ENCODE assay signal across 29 cellular contexts in the genomic region with DNA sequence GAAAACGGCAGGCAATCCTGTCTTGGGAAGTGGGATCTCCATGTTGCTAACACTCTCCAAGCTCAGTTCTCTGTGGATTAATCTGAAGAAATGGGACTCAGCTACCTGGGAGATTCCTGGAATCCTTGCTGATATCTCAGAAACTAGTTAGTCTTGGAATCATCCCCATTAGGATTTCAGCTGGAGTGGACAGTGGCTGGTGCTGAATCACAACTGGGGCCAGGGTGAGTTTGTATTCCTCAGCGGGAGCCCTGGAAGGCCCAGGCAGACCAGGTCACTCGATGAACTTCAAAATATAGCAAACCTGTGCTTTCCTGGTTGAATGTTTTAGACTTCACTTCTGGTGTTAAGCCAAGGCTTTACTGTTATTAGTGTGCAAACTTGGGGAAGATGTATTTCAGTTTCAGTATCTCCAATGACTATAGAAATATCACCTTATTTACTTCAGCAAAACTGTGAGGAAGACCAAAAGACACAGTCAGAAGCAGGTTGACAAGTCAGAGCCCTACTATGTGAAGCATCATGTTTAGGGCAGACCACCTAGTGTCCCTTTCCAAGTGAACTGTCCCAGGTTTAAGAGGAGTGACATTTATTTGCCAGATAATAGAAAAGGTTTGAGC.
DNase-seq lines count a peak whose midpoint lies in the region; ATAC-seq and TF ChIP-seq lines count a peak whose summit lies in the region.
"Had no signal": no experiment of that assay in that cellular context is flagged by ENCODE, and none has a peak within 500 bp of the region (broad histone marks: within the 10 kb centered on the region; RNA-seq: fewer than 3 reads in every experiment).

No MANE protein-coding gene starts in this region.

- no peaks in the 10 kb centered on the region for H3K9me3 ChIP-seq in breast epithelium
- H3K9me3 ChIP-seq: prostate gland, SJCRH30, thoracic aorta had no signal

- H3K4me1 Mint-ChIP-seq in MCF 10A (ENCODE audit: insufficient read depth, unreplicated experiment): peaks cover 39% of the 10 kb centered on the region
- peaks cover 7% of the 10 kb centered on the region for H3K4me1 Mint-ChIP-seq in activated T-helper 17 cell treated with anti-CD3 and anti-CD28 coated beads, Interleukin-2, amount 50 U/mL, for 72 hours
- peaks cover 61% of the 10 kb centered on the region for H3K4me1 Mint-ChIP-seq in stimulated activated effector memory CD8-positive, alpha-beta T cell treated with anti-CD3 and anti-CD28 coated beads, Interleukin-12 subunit alpha, Interleukin-12 subunit beta, amount 100 ng/mL, for 72 hours

- no peak for TF ChIP-seq POLR2A in breast epithelium (IDR thresholded peaks at IDR 0.05)

- H3K4me3 ChIP-seq in breast epithelium: no peak overlapping the region
- H3K4me3 ChIP-seq: prostate gland, SJCRH30, thoracic aorta had no signal

- peak; percentile 7 for ATAC-seq in activated T-helper 17 cell treated with anti-CD3 and anti-CD28 coated beads, Interleukin-2, amount 50 U/mL, for 72 hours (replicated peaks)
- ATAC-seq in stimulated activated effector memory CD8-positive, alpha-beta T cell treated with anti-CD3 and anti-CD28 coated beads, Interleukin-12 subunit alpha, Interleukin-12 subunit beta, amount 100 ng/mL, for 72 hours: peak; percentile 37
- ATAC-seq in HG02938 (IDR thresholded peaks at IDR 0.05; ENCODE audit: unreplicated experiment) (no peak), HG02884 (IDR thresholded peaks at IDR 0.05; ENCODE audit: unreplicated experiment) (no peak)
- ATAC-seq: stimulated activated naive B cell treated with anti-CD40 and anti-IgM and Interleukin-4, amounts not matched to agents 10 μg/mL and 1 μg/mL and 100 μg/mL, for 72 hours; T-helper 17 cell; WTC11 had no signal

- POLR2A ChIA-PET in MCF 10A (lab: Yijun Ruan, JAX): no interaction called here

- intact Hi-C loops in MCF 10A (cut with micrococcal nuclease) (no loop called here), breast epithelium (cut with DNase I; ENCODE audit: low total_unique reads) (no loop called here)

- H3K4me3 Mint-ChIP-seq in MCF 10A (ENCODE audit: unreplicated experiment): no peak overlapping the region
- H3K4me3 Mint-ChIP-seq in activated T-helper 17 cell treated with anti-CD3 and anti-CD28 coated beads, Interleukin-2, amount 50 U/mL, for 72 hours: no peak overlapping the region
- H3K4me3 Mint-ChIP-seq in stimulated activated effector memory CD8-positive, alpha-beta T cell treated with anti-CD3 and anti-CD28 coated beads, Interleukin-12 subunit alpha, Interleukin-12 subunit beta, amount 100 ng/mL, for 72 hours: no peak overlapping the region
- H3K4me3 Mint-ChIP-seq: activated CD4-positive, alpha-beta memory T cell treated with anti-CD3 and anti-CD28 coated beads, Interleukin-2, amount 10 ng/mL, durations not matched to agents 7 days and 5 days; activated naive CD8-positive, alpha-beta T cell treated with anti-CD3 and anti-CD28 coated beads, Interleukin-2, amount 10 ng/mL, durations not matched to agents 7 days and 5 days; activated T-helper 1 cell treated with anti-CD3 and anti-CD28 coated beads, Interleukin-12 subunit alpha, Interleukin-12 subunit beta, Interleukin-2, Interleukin-4 antibody, amounts not matched to agents 30 ng/mL and 10 ng/mL and 1 ng/mL, durations not matched to agents 14 hours and 24 hours and 36 hours; CD14-positive monocyte; dendritic cell treated with granulocyte-macrophage colony-stimulating factor and Interleukin-4, amounts not matched to agents 40 ng/mL and 50 ng/mL, for 4 days; mesothelial cell of epicardium; neural crest cell; stimulated activated naive B cell treated with anti-CD40 and anti-IgM and Interleukin-4, amounts not matched to agents 10 μg/mL and 1 μg/mL and 100 μg/mL, for 72 hours; T-helper 17 cell; WTC11 had no signal

- CTCF ChIA-PET in MCF 10A (lab: Yijun Ruan, JAX): no interaction called here

- H3K36me3 ChIP-seq in breast epithelium: no peaks in the 10 kb centered on the region
- H3K36me3 ChIP-seq: brain microvascular endothelial cell, prostate gland, SJCRH30, thoracic aorta had no signal

- TF ChIP-seq CTCF in MCF 10A (IDR thresholded peaks at IDR 0.05; ENCODE audit: unreplicated experiment) (no peak), breast epithelium (IDR thresholded peaks at IDR 0.05) (no peak)

- no peak overlapping the region for H3K27ac ChIP-seq in breast epithelium
- H3K27ac ChIP-seq: brain microvascular endothelial cell, prostate gland, SJCRH30, thoracic aorta had no signal

- no peaks in the 10 kb centered on the region for H3K4me1 ChIP-seq in breast epithelium
- H3K4me1 ChIP-seq: prostate gland had no signal

- no peaks in the 10 kb centered on the region for H3K9me3 Mint-ChIP-seq in MCF 10A (ENCODE audit: unreplicated experiment)
- no peaks in the 10 kb centered on the region for H3K9me3 Mint-ChIP-seq in activated T-helper 17 cell treated with anti-CD3 and anti-CD28 coated beads, Interleukin-2, amount 50 U/mL, for 72 hours
- H3K9me3 Mint-ChIP-seq in stimulated activated effector memory CD8-positive, alpha-beta T cell treated with anti-CD3 and anti-CD28 coated beads, Interleukin-12 subunit alpha, Interleukin-12 subunit beta, amount 100 ng/mL, for 72 hours: no peaks in the 10 kb centered on the region
- H3K9me3 Mint-ChIP-seq: activated CD4-positive, alpha-beta memory T cell treated with anti-CD3 and anti-CD28 coated beads, Interleukin-2, amount 10 ng/mL, durations not matched to agents 7 days and 5 days; activated naive CD8-positive, alpha-beta T cell treated with anti-CD3 and anti-CD28 coated beads, Interleukin-2, amount 10 ng/mL, durations not matched to agents 7 days and 5 days; activated T-helper 1 cell treated with anti-CD3 and anti-CD28 coated beads, Interleukin-12 subunit alpha, Interleukin-12 subunit beta, Interleukin-2, Interleukin-4 antibody, amounts not matched to agents 30 ng/mL and 10 ng/mL and 1 ng/mL, durations not matched to agents 14 hours and 24 hours and 36 hours; CD14-positive monocyte; mesothelial cell of epicardium; neural crest cell; stimulated activated naive B cell treated with anti-CD40 and anti-IgM and Interleukin-4, amounts not matched to agents 10 μg/mL and 1 μg/mL and 100 μg/mL, for 72 hours; WTC11 had no signal

- no TSS peak for BruUV-seq in MCF 10A (replicated peaks; lab: Mats Ljungman, UMichigan)

- no peaks in the 10 kb centered on the region for H3K27me3 Mint-ChIP-seq in MCF 10A (ENCODE audit: insufficient read depth, unreplicated experiment)
- peaks cover 5% of the 10 kb centered on the region for H3K27me3 Mint-ChIP-seq in activated T-helper 17 cell treated with anti-CD3 and anti-CD28 coated beads, Interleukin-2, amount 50 U/mL, for 72 hours
- H3K27me3 Mint-ChIP-seq: activated CD4-positive, alpha-beta memory T cell treated with anti-CD3 and anti-CD28 coated beads, Interleukin-2, amount 10 ng/mL, durations not matched to agents 7 days and 5 days; activated naive CD8-positive, alpha-beta T cell treated with anti-CD3 and anti-CD28 coated beads, Interleukin-2, amount 10 ng/mL, durations not matched to agents 7 days and 5 days; dendritic cell treated with granulocyte-macrophage colony-stimulating factor and Interleukin-4, amounts not matched to agents 40 ng/mL and 50 ng/mL, for 4 days; T-helper 17 cell had no signal

- no peak overlapping the region for H3K27ac Mint-ChIP-seq in MCF 10A (ENCODE audit: low read depth, unreplicated experiment)
- no peak overlapping the region for H3K27ac Mint-ChIP-seq in activated T-helper 17 cell treated with anti-CD3 and anti-CD28 coated beads, Interleukin-2, amount 50 U/mL, for 72 hours
- peak overlapping the region; percentile 71 for H3K27ac Mint-ChIP-seq in stimulated activated effector memory CD8-positive, alpha-beta T cell treated with anti-CD3 and anti-CD28 coated beads, Interleukin-12 subunit alpha, Interleukin-12 subunit beta, amount 100 ng/mL, for 72 hours
- H3K27ac Mint-ChIP-seq: activated CD4-positive, alpha-beta memory T cell treated with anti-CD3 and anti-CD28 coated beads, Interleukin-2, amount 10 ng/mL, durations not matched to agents 7 days and 5 days; activated naive CD8-positive, alpha-beta T cell treated with anti-CD3 and anti-CD28 coated beads, Interleukin-2, amount 10 ng/mL, durations not matched to agents 7 days and 5 days; activated T-helper 1 cell treated with anti-CD3 and anti-CD28 coated beads, Interleukin-12 subunit alpha, Interleukin-12 subunit beta, Interleukin-2, Interleukin-4 antibody, amounts not matched to agents 30 ng/mL and 10 ng/mL and 1 ng/mL, durations not matched to agents 14 hours and 24 hours and 36 hours; dendritic cell treated with granulocyte-macrophage colony-stimulating factor and Interleukin-4, amounts not matched to agents 40 ng/mL and 50 ng/mL, for 4 days; stimulated activated naive B cell treated with anti-CD40 and anti-IgM and Interleukin-4, amounts not matched to agents 10 μg/mL and 1 μg/mL and 100 μg/mL, for 72 hours; T-helper 17 cell; WTC11 had no signal

- DNase-seq in MCF 10A (ENCODE audit: unreplicated experiment) (peak; percentile 8), breast epithelium (ENCODE audit: low spot score in 2 of 2) (no peak), iPS-NIHi7 (ENCODE audit: extremely low spot score) (peak; percentile 51), COR-L47 (lab: John Stamatoyannopoulos, UW) (no peak)
- peak in 1 of 2 donors; percentile 41 for DNase-seq in stimulated activated effector memory CD8-positive, alpha-beta T cell treated with anti-CD3 and anti-CD28 coated beads, Interleukin-12 subunit alpha, Interleukin-12 subunit beta, amount 100 ng/mL, for 72 hours (ENCODE audit: low spot score in 2 of 2)
- DNase-seq: activated CD4-positive, alpha-beta memory T cell treated with anti-CD3 and anti-CD28 coated beads, Interleukin-2, amount 10 ng/mL, durations not matched to agents 7 days and 5 days; activated naive CD8-positive, alpha-beta T cell treated with anti-CD3 and anti-CD28 coated beads, Interleukin-2, amount 10 ng/mL, durations not matched to agents 7 days and 5 days; brain microvascular endothelial cell; foreskin melanocyte; GDM1; hypothalamus; NCI-H187; NCI-H2227 treated with DMSO at 0.1 percent for 48 hours; NCI-H774; SJCRH30; stimulated activated CD4-positive, alpha-beta T cell treated with anti-CD3 and anti-CD28 coated beads, Interleukin-1b, Interleukin-23, amount 100 ng/mL, for 48 hours; stimulated activated naive B cell treated with anti-CD40 and anti-IgM and Interleukin-4, amounts not matched to agents 10 μg/mL and 1 μg/mL and 100 μg/mL, for 72 hours; T-helper 17 cell had no signal

- no peaks in the 10 kb centered on the region for H3K36me3 Mint-ChIP-seq in MCF 10A (ENCODE audit: insufficient read depth, unreplicated experiment)
- H3K36me3 Mint-ChIP-seq in activated T-helper 17 cell treated with anti-CD3 and anti-CD28 coated beads, Interleukin-2, amount 50 U/mL, for 72 hours (ENCODE audit: low read depth): no peaks in the 10 kb centered on the region
- peaks cover 79% of the 10 kb centered on the region for H3K36me3 Mint-ChIP-seq in stimulated activated effector memory CD8-positive, alpha-beta T cell treated with anti-CD3 and anti-CD28 coated beads, Interleukin-12 subunit alpha, Interleukin-12 subunit beta, amount 100 ng/mL, for 72 hours
- H3K36me3 Mint-ChIP-seq: mesothelial cell of epicardium, WTC11 had no signal

- H3K27me3 ChIP-seq in breast epithelium: no peaks in the 10 kb centered on the region
- H3K27me3 ChIP-seq: brain microvascular endothelial cell, SJCRH30 had no signal

Comparison
In these comparisons a context has a peak if more than half of its experiments do, and no peak if none do; other contexts are left out.
1. DNase-seq: peak in MCF 10A (single experiment) and iPS-NIHi7 (single experiment); none in breast epithelium (0 of 2) and COR-L47 (single experiment).
2. ATAC-seq: peak in activated T-helper 17 cell treated with anti-CD3 and anti-CD28 coated beads, Interleukin-2, amount 50 U/mL, for 72 hours (single experiment) and stimulated activated effector memory CD8-positive, alpha-beta T cell treated with anti-CD3 and anti-CD28 coated beads, Interleukin-12 subunit alpha, Interleukin-12 subunit beta, amount 100 ng/mL, for 72 hours (single experiment); none in HG02938 (single experiment) and HG02884 (single experiment).